In genomic region chr2:88187038-88187676, GRCh38 we compare ENCODE assay signal across 8 cellular contexts. TPM values are rescaled to one million over a fixed set of nuclear protein-coding genes. Genes with fewer than 3 reads are reported as not detected.
DNase-seq lines count a peak whose midpoint lies in the region; ATAC-seq and TF ChIP-seq lines count a peak whose summit lies in the region.

No MANE protein-coding gene starts in this region.

- H3K4me3 ChIP-seq in GM23248 = no peak overlapping the region
- no peak overlapping the region for H3K4me3 ChIP-seq in hepatocyte
- no peak overlapping the region for H3K4me3 ChIP-seq in smooth muscle cell

- H3K27me3 ChIP-seq in GM23248 (replicated peaks; ENCODE audit: insufficient read depth) (no peaks in the 10 kb centered on the region), hepatocyte (no peaks in the 10 kb centered on the region), smooth muscle cell (ENCODE audit: low read depth) (no peaks in the 10 kb centered on the region)

- H2AFZ ChIP-seq in GM23248 (no peak overlapping the region), hepatocyte (no peak overlapping the region), smooth muscle cell (ENCODE audit: low read depth) (no peak overlapping the region)

- H3K79me2 ChIP-seq in GM23248 (ENCODE audit: insufficient read depth) (no peaks in the 10 kb centered on the region), hepatocyte (no peaks in the 10 kb centered on the region), smooth muscle cell (ENCODE audit: low read depth) (no peaks in the 10 kb centered on the region)

- H3K9me2 ChIP-seq in GM23248 (ENCODE audit: insufficient read depth) (no peaks in the 10 kb centered on the region), hepatocyte (replicated peaks; ENCODE audit: insufficient read depth) (no peaks in the 10 kb centered on the region)

- ATAC-seq in HG02759 (IDR thresholded peaks at IDR 0.05; ENCODE audit: unreplicated experiment) = no peak

- WGBS in GM23248 (ENCODE audit: low coverage in 1 of 2, low lambda C conversion rate in 2 of 2, missing lambda C conversion rate in 2 of 2), 2 experiments = 53 to 55% methylated on average over 7 of the region's 7 CpGs
- WGBS in hepatocyte (ENCODE audit: low lambda C conversion rate, missing lambda C conversion rate) = 23% methylated on average over 7 of the region's 7 CpGs
- WGBS in smooth muscle cell (ENCODE audit: low lambda C conversion rate) = 38% methylated on average over 7 of the region's 7 CpGs

- H3F3A ChIP-seq in GM23248 (ENCODE audit: insufficient read depth) (peaks cover 5% of the 10 kb centered on the region), smooth muscle cell (ENCODE audit: low read depth) (peaks cover 5% of the 10 kb centered on the region)

- no peak overlapping the region for H3K27ac ChIP-seq in GM23248
- no peak overlapping the region for H3K27ac ChIP-seq in hepatocyte
- H3K27ac ChIP-seq in smooth muscle cell (ENCODE audit: low read depth) = no peak overlapping the region

- TF ChIP-seq CTCF in AG09319 (IDR thresholded peaks at IDR 0.05; ENCODE audit: low read depth, low read length) (peak; percentile 56), hepatocyte (IDR thresholded peaks at IDR 0.05; ENCODE audit: poor library complexity) (peak; percentile 76), smooth muscle cell (IDR thresholded peaks at IDR 0.05; ENCODE audit: borderline replicate concordance, insufficient read depth, poor library complexity, severe bottlenecking) (peak; percentile 61)

- DNase-seq in AG09319 (ENCODE audit: extremely low read depth, low read depth) (no peak), GM23248 (peak; percentile 69), NCI-H69 (lab: John Stamatoyannopoulos, UW) (peak; percentile 76), anterior cingulate cortex (lab: John Stamatoyannopoulos, UW) (peak in 52 of 58 donors; percentile 5 to 83 (median 46)), hepatocyte (ENCODE audit: low spot score) (peak; percentile 90), smooth muscle cell (lab: John Stamatoyannopoulos, UW; ENCODE audit: unreplicated experiment) (no peak)
- no peak for DNase-seq in stimulated activated naive CD4-positive, alpha-beta T cell treated with Interleukin-2 at 50 U/mL for 16 hours (lab: John Stamatoyannopoulos, UW)

- in situ Hi-C loops in GM23248 (cut with MboI) = loop anchor here (25.0 kb wide), 1 partner anchor 500 kb away; the partner anchor contains the start of gene RPIA

- H3K9ac ChIP-seq in GM23248 (no peak overlapping the region), smooth muscle cell (ENCODE audit: low read depth) (no peak overlapping the region)

- H3K4me1 ChIP-seq in GM23248 (ENCODE audit: insufficient read depth) (no peaks in the 10 kb centered on the region), hepatocyte (ENCODE audit: insufficient read depth) (no peaks in the 10 kb centered on the region), smooth muscle cell (ENCODE audit: low read depth) (no peaks in the 10 kb centered on the region)

- H3K36me3 ChIP-seq in GM23248 (ENCODE audit: low read depth) (0 out of 2 replicates have a peak, but pooled peaks cover 7% of the 10 kb centered on the region), hepatocyte (replicated peaks; ENCODE audit: insufficient read depth, low read depth) (no peaks in the 10 kb centered on the region), smooth muscle cell (ENCODE audit: low read depth) (no peaks in the 10 kb centered on the region)

- H3K9me3 ChIP-seq in GM23248 (ENCODE audit: low read depth) (no peaks in the 10 kb centered on the region), hepatocyte (ENCODE audit: low read depth) (no peaks in the 10 kb centered on the region), smooth muscle cell (replicated peaks; ENCODE audit: low read depth) (no peaks in the 10 kb centered on the region)

- H4K20me1 ChIP-seq in GM23248 (ENCODE audit: insufficient read depth) (no peaks in the 10 kb centered on the region), hepatocyte (ENCODE audit: insufficient read depth, poor library complexity, severe bottlenecking) (no peaks in the 10 kb centered on the region), smooth muscle cell (ENCODE audit: low read depth) (no peaks in the 10 kb centered on the region)

- H3K4me2 ChIP-seq in GM23248 (ENCODE audit: unreplicated experiment) (no peak overlapping the region), hepatocyte (no peak overlapping the region), smooth muscle cell (no peak overlapping the region)

RNA-seq across cellular contexts. Expression of gene THNSL2, which starts 17.0 kb away (rescaled TPM):
- total RNA-seq in GM23248 (2014; rRNA removed; shearing (Covaris generic)) = 12.0 and 22.2 TPM in 2 replicates
- 25.3 and 26.3 TPM in 2 replicates for polyA plus RNA-seq in GM23248 (2016; fragmentation: Nextera tagmentation; extraction: Ambion mirVana)
- total RNA-seq in hepatocyte = 4.8 and 7.1 TPM in 2 replicates
- polyA plus RNA-seq in hepatocyte = 3.7 and 7.1 TPM in 2 replicates
- 0.58 and 1.3 TPM in 2 replicates for total RNA-seq in smooth muscle cell
- polyA plus RNA-seq in smooth muscle cell = 1.9 and 2.5 TPM in 2 replicates

RNA-seq across cellular contexts. Expression of gene FABP1, which starts 59.3 kb away (rescaled TPM):
- not detected in 2 replicates for total RNA-seq in GM23248 (2014; rRNA removed; shearing (Covaris generic))
- polyA plus RNA-seq in GM23248 (2016; fragmentation: Nextera tagmentation; extraction: Ambion mirVana) (not detected in 2 replicates), hepatocyte (763 and 780 TPM in 2 replicates), smooth muscle cell (0.35 and 0.42 TPM in 2 replicates)
- total RNA-seq in hepatocyte (165 and 244 TPM in 2 replicates), smooth muscle cell (not detected in 2 replicates)

Comparison
In these comparisons a context has a peak if more than half of its experiments do, and no peak if none do; other contexts are left out.
1. DNase-seq: peak in GM23248 (single experiment), NCI-H69 (single experiment), anterior cingulate cortex (52 of 58) and hepatocyte (single experiment); none in AG09319 (single experiment), smooth muscle cell (single experiment) and stimulated activated naive CD4-positive, alpha-beta T cell treated with Interleukin-2 at 50 U/mL for 16 hours (single experiment).
2. RNA of gene FABP1, which starts 59.3 kb away (total RNA-seq): 165 to 244 TPM in hepatocyte; not detected in GM23248 and not detected in smooth muscle cell; every median in the first group is over 100 times any median in the second.
3. Peak in every context shown above with its lines, with median percentiles within 50 percentile points of each other: CTCF ChIP-seq.